8 cellular contexts compared by ENCODE assay signal in the genomic region with DNA sequence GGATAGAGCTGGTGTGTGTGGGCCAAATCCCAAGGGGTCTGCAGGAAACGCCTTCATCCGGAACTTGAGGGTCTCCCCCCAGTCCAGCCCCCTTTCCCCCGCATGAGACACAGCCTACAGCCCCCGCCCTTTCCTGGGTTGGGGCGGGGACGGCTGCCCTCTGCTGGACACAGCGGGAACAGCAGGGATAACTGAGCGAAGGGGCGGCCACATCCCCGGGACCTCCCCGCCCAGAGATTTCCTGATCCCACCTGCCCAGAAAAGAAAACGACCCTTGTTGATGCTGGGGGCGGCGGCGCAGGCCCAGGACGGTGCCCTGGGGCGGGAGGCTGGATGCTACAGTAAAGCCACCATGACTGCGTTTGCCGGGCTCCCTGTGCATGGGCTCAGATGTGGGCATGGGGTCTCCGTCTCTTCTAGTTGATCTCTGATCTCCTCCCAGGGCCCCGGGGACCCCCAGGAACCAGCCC. TPM values are rescaled to one million over a fixed set of nuclear protein-coding genes. Genes with fewer than 3 reads are reported as not detected.
DNase-seq lines count a peak whose midpoint lies in the region; ATAC-seq and TF ChIP-seq lines count a peak whose summit lies in the region.

No MANE protein-coding gene starts in this region.

- TF ChIP-seq POLR2A in right lobe of liver (IDR thresholded peaks at IDR 0.05), result no peak

- peak; percentile 16 for DNase-seq in NK-92 treated with Interleukin-12 subunit alpha and Interleukin-12 subunit beta, amount 100 ng/mL, for 24 hours (lab: John Stamatoyannopoulos, UW)
- DNase-seq in NK-92 (lab: John Stamatoyannopoulos, UW; ENCODE audit: unreplicated experiment) (no peak), brain microvascular endothelial cell (no peak), right lobe of liver (peak in 2 of 3 donors; percentile 47 to 57), putamen (ENCODE audit: low spot score) (no peak), SW480 (ENCODE audit: low spot score) (no peak)
- peak; percentile 4 to 32 for DNase-seq in stimulated activated CD8-positive, alpha-beta memory T cell treated with anti-CD3 and anti-CD28 coated beads, Interleukin-7, amount 100 ng/mL, for 4 hours (ENCODE audit: low read depth in 2 of 2)

- H3K27ac ChIP-seq in VCaP, result no peak overlapping the region
- H3K27ac ChIP-seq in brain microvascular endothelial cell, result no peak overlapping the region
- H3K27ac ChIP-seq in right lobe of liver, result no peak overlapping the region

- intact Hi-C loops in right lobe of liver (cut with DNase I), result loop anchor here in 1 of 2 donors (5.0 to 10.0 kb wide), 3 partner anchors 80 to 223 kb away; no protein-coding TSS in a partner anchor

- WGBS in right lobe of liver (ENCODE audit: insufficient coverage, low coverage, low lambda C conversion rate, missing lambda C conversion rate), result 2% methylated on average over 9 of the region's 21 CpGs

- peaks cover 50% of the 10 kb centered on the region for H3K27me3 ChIP-seq in brain microvascular endothelial cell (replicated peaks)
- peaks cover 0 to 19% of the 10 kb centered on the region in 2 donors for H3K27me3 ChIP-seq in right lobe of liver

- in situ Hi-C loops in brain microvascular endothelial cell (cut with HindIII; ENCODE audit: low pct_ligation_motif_present, low sequenced_read_pairs), result no loop called here

- H3K36me3 ChIP-seq in brain microvascular endothelial cell (replicated peaks) (no peaks in the 10 kb centered on the region), right lobe of liver (no peaks in the 10 kb centered on the region)

- H3K9me3 ChIP-seq in right lobe of liver, result no peaks in the 10 kb centered on the region

- no peaks in the 10 kb centered on the region for H3K4me1 ChIP-seq in right lobe of liver

- peak; percentile 62 to 84 (median 82) for ATAC-seq in right lobe of liver

- H3K4me3 ChIP-seq in brain microvascular endothelial cell (ENCODE audit: low read depth, low read length) (no peak overlapping the region), right lobe of liver (no peak overlapping the region)

- TF ChIP-seq CTCF in VCaP (conservative IDR thresholded peaks at IDR 0.05), result peak; percentile 97
- peak; percentile 97 for TF ChIP-seq CTCF in brain microvascular endothelial cell (IDR thresholded peaks at IDR 0.05; ENCODE audit: low read depth, low read length, missing control alignments)
- peak; percentile 84 to 93 (median 88) for TF ChIP-seq CTCF in right lobe of liver (IDR thresholded peaks at IDR 0.05)

RNA-seq across cellular contexts. Expression of a gene that starts 14.2 kb away (rescaled TPM):
- not detected for total RNA-seq in right lobe of liver

RNA-seq across cellular contexts. Expression of a gene that starts 44.6 kb away (rescaled TPM):
- 1 to 10 TPM in 5 of 6 experiments, under 1 TPM in 1; 0.86 to 5.7 (median 3.1) TPM for total RNA-seq in right lobe of liver

Comparison
In these comparisons a context has a peak if more than half of its experiments do, and no peak if none do; other contexts are left out.
1. DNase-seq: peak in NK-92 treated with Interleukin-12 subunit alpha and Interleukin-12 subunit beta, amount 100 ng/mL, for 24 hours (single experiment), right lobe of liver (2 of 3) and stimulated activated CD8-positive, alpha-beta memory T cell treated with anti-CD3 and anti-CD28 coated beads, Interleukin-7, amount 100 ng/mL, for 4 hours (2 of 2); none in NK-92 (single experiment), brain microvascular endothelial cell (single experiment), putamen (single experiment) and SW480 (single experiment).
2. Peak in every context shown above with its lines, with median percentiles within 50 percentile points of each other: CTCF ChIP-seq.